ENCODE assay signal across 17 cellular contexts in genomic region chr5:922745-923472, GRCh38. TPM values are rescaled to one million over a fixed set of nuclear protein-coding genes. Genes with fewer than 3 reads are reported as not detected.
DNase-seq lines count a peak whose midpoint lies in the region; ATAC-seq, FAIRE-seq and TF ChIP-seq lines count a peak whose summit lies in the region.
"Had no signal": no experiment of that assay in that cellular context is flagged by ENCODE, and none has a peak within 500 bp of the region (broad histone marks: within the 10 kb centered on the region; RNA-seq: fewer than 3 reads in every experiment).

No MANE protein-coding gene starts in this region.

- no peak for DNase-seq in activated CD8-positive, alpha-beta memory T cell treated with anti-CD3 and anti-CD28 coated beads, Interleukin-2, amount 10 ng/mL, durations not matched to agents 7 days and 5 days
- DNase-seq in activated CD8-positive, alpha-beta memory T cell treated with anti-CD3 and anti-CD28 coated beads, Interleukin-2, amount 50 U/mL, for 48 hours, result no peak
- DNase-seq in mesenteric fat pad (ENCODE audit: low spot score) (peak; percentile 72), urothelium cell line (ENCODE audit: low spot score) (no peak), middle frontal gyrus (ENCODE audit: extremely low spot score, low spot score) (no peak), trophoblast cell (no peak)
- DNase-seq: occipital lobe had no signal

- peak; percentile 67 for FAIRE-seq in urothelium cell line (lab: Jason Lieb, UNC)

- no peak overlapping the region for H2AFZ ChIP-seq in trophoblast cell (ENCODE audit: insufficient read depth, low read length, poor library complexity)

- H3K27me3 Mint-ChIP-seq in activated CD8-positive, alpha-beta memory T cell treated with anti-CD3 and anti-CD28 coated beads, Interleukin-2, amount 10 ng/mL, durations not matched to agents 7 days and 5 days, result peaks cover 26% of the 10 kb centered on the region

- peak; percentile 8 for ATAC-seq in activated CD8-positive, alpha-beta memory T cell treated with anti-CD3 and anti-CD28 coated beads, Interleukin-2, amount 10 ng/mL, durations not matched to agents 7 days and 5 days
- peak; percentile 20 for ATAC-seq in SK-N-SH treated with all-trans-retinoic acid at 6 μM for 48 hours
- ATAC-seq in GM21786 (IDR thresholded peaks at IDR 0.05; ENCODE audit: unreplicated experiment), result no peak

- no peak overlapping the region for H2AK5ac ChIP-seq in trophoblast cell (ENCODE audit: low read length)

- H2BK5ac ChIP-seq in trophoblast cell (ENCODE audit: low read depth, low read length, poor library complexity), result no peak overlapping the region

- no peak overlapping the region for H3K4me3 Mint-ChIP-seq in activated CD8-positive, alpha-beta memory T cell treated with anti-CD3 and anti-CD28 coated beads, Interleukin-2, amount 10 ng/mL, durations not matched to agents 7 days and 5 days
- H3K4me3 Mint-ChIP-seq: activated B cell treated with CpG ODN at 0.5 μM for 24 hours; CD8-positive, alpha-beta T cell; immature natural killer cell; naive B cell had no signal

- no peaks in the 10 kb centered on the region for H3K79me2 ChIP-seq in trophoblast cell (ENCODE audit: control insufficient read depth, insufficient read depth, low read length, poor library complexity)

- H2BK12ac ChIP-seq in trophoblast cell (ENCODE audit: low read length), result no peak overlapping the region

- H3K4me1 Mint-ChIP-seq in activated CD8-positive, alpha-beta memory T cell treated with anti-CD3 and anti-CD28 coated beads, Interleukin-2, amount 10 ng/mL, durations not matched to agents 7 days and 5 days, result peaks cover 12% of the 10 kb centered on the region
- H3K4me1 Mint-ChIP-seq: activated B cell treated with CpG ODN at 0.5 μM for 24 hours had no signal

- H4K12ac ChIP-seq in trophoblast cell (ENCODE audit: low read depth, low read length), result no peak overlapping the region

- H3K14ac ChIP-seq in trophoblast cell (ENCODE audit: low read length), result no peak overlapping the region

- H3K9me3 ChIP-seq in trophoblast cell (ENCODE audit: insufficient read depth, low read depth, low read length), result peaks cover 2% of the 10 kb centered on the region
- H3K9me3 ChIP-seq: transverse colon had no signal

- H3K36me3 ChIP-seq in trophoblast cell (ENCODE audit: control insufficient read depth in 1 of 2, insufficient read depth in 2 of 2, low read length in 2 of 2), result peaks cover 4 to 10% of the 10 kb centered on the region in 2 experiments
- H3K36me3 ChIP-seq: left ventricle myocardium inferior, transverse colon had no signal

- H3K18ac ChIP-seq in trophoblast cell (ENCODE audit: low read length), result no peak overlapping the region

- no peak overlapping the region for H3K4me2 ChIP-seq in trophoblast cell (ENCODE audit: low read length)

- H3K27ac Mint-ChIP-seq in activated CD8-positive, alpha-beta memory T cell treated with anti-CD3 and anti-CD28 coated beads, Interleukin-2, amount 10 ng/mL, durations not matched to agents 7 days and 5 days, result no peak overlapping the region
- H3K27ac Mint-ChIP-seq: activated B cell treated with CpG ODN at 0.5 μM for 24 hours; CD8-positive, alpha-beta T cell had no signal

- peaks cover 2% of the 10 kb centered on the region for H3K79me1 ChIP-seq in trophoblast cell (ENCODE audit: low read length)

- H3K36me3 Mint-ChIP-seq in activated CD8-positive, alpha-beta memory T cell treated with anti-CD3 and anti-CD28 coated beads, Interleukin-2, amount 10 ng/mL, durations not matched to agents 7 days and 5 days, result peaks cover 5% of the 10 kb centered on the region
- H3K36me3 Mint-ChIP-seq: CD8-positive, alpha-beta T cell; immature natural killer cell; naive B cell had no signal

- H3K9ac ChIP-seq in trophoblast cell (ENCODE audit: low read length), result no peak overlapping the region

- no peak overlapping the region for H3K23ac ChIP-seq in trophoblast cell (ENCODE audit: low read length)

- H3K27me3 ChIP-seq in trophoblast cell (ENCODE audit: insufficient read depth, low read length), result peaks cover 11% of the 10 kb centered on the region

- H3K9me3 Mint-ChIP-seq in activated CD8-positive, alpha-beta memory T cell treated with anti-CD3 and anti-CD28 coated beads, Interleukin-2, amount 10 ng/mL, durations not matched to agents 7 days and 5 days (ENCODE audit: low read depth), result no peaks in the 10 kb centered on the region
- H3K9me3 Mint-ChIP-seq: activated B cell treated with CpG ODN at 0.5 μM for 24 hours; CD8-positive, alpha-beta T cell; immature natural killer cell; naive B cell had no signal

- WGBS in trophoblast cell (ENCODE audit: extremely low coverage, insufficient coverage, insufficient read length), result no CpG with 5 or more reads among the region's 12 CpGs

- no peak overlapping the region for H2BK120ac ChIP-seq in trophoblast cell (ENCODE audit: insufficient read depth, low read length, poor library complexity)

- no peak overlapping the region for H3K4ac ChIP-seq in trophoblast cell (ENCODE audit: low read depth, low read length)

- peaks cover 6 to 11% of the 10 kb centered on the region in 2 experiments for H3K4me1 ChIP-seq in trophoblast cell (ENCODE audit: control insufficient read depth in 1 of 2, insufficient read depth in 2 of 2, low read length in 2 of 2)

- H4K8ac ChIP-seq in trophoblast cell (ENCODE audit: low read depth, low read length), result no peak overlapping the region

- H3K4me3 ChIP-seq in trophoblast cell (ENCODE audit: low read depth, low read length), result no peak overlapping the region
- H3K4me3 ChIP-seq: dorsolateral prefrontal cortex, left ventricle myocardium inferior, skin epidermis, transverse colon had no signal

- CTCF ChIA-PET in activated CD8-positive, alpha-beta memory T cell treated with anti-CD3 and anti-CD28 coated beads, Interleukin-2, amount 10 ng/mL, durations not matched to agents 7 days and 5 days (lab: Charles Lee), result interaction anchor here (0.9 to 5.7 kb wide), 10 partner anchors 9 to 722 kb away, joined by 3 to 41 read pairs (median 6); partner anchors contain the start of gene NKD2

- no peak overlapping the region for H3K27ac ChIP-seq in trophoblast cell (ENCODE audit: low read depth, low read length)
- H3K27ac ChIP-seq: dorsolateral prefrontal cortex, left ventricle myocardium inferior, skin epidermis, transverse colon had no signal

- no peak overlapping the region for H4K91ac ChIP-seq in trophoblast cell (ENCODE audit: low read depth, low read length)

TF ChIP-seq in SK-N-SH treated with all-trans-retinoic acid at 6 μM for 48 hours, 23 proteins besides CTCF, POLR2A, EP300 and RAD21 (continues in another document):
- TF ChIP-seq PATZ1 (CRISPR knock-in tag; IDR thresholded peaks at IDR 0.05; ENCODE audit: borderline replicate concordance) (no peak), ZNF70 (CRISPR knock-in tag; IDR thresholded peaks at IDR 0.05) (no peak), ZFP3 (CRISPR knock-in tag; IDR thresholded peaks at IDR 0.05) (no peak), TSHZ2 (CRISPR knock-in tag; IDR thresholded peaks at IDR 0.05) (no peak), SNAI2 (CRISPR knock-in tag; IDR thresholded peaks at IDR 0.05) (no peak), TOX (CRISPR knock-in tag; IDR thresholded peaks at IDR 0.05; ENCODE audit: borderline replicate concordance) (no peak)

RNA-seq across cellular contexts. Expression of gene TRIP13, which starts 30.2 kb away (rescaled TPM):
- 10 to 100 TPM; 33.0 to 38.8 TPM for total RNA-seq in activated CD8-positive, alpha-beta memory T cell treated with anti-CD3 and anti-CD28 coated beads, Interleukin-2, amount 10 ng/mL, durations not matched to agents 7 days and 5 days
- total RNA-seq in mesenteric fat pad, result 1.2 TPM
- polyA plus RNA-seq in trophoblast cell (2013), result 21.5 and 22.0 TPM in 2 replicates

RNA-seq across cellular contexts. Expression of gene BRD9, which starts 30.3 kb away (rescaled TPM):
- 10 to 100 TPM; 58.6 to 64.7 TPM for total RNA-seq in activated CD8-positive, alpha-beta memory T cell treated with anti-CD3 and anti-CD28 coated beads, Interleukin-2, amount 10 ng/mL, durations not matched to agents 7 days and 5 days
- 38.2 TPM for total RNA-seq in mesenteric fat pad
- 22.7 and 23.8 TPM in 2 replicates for polyA plus RNA-seq in trophoblast cell (2013)

Comparison
In these comparisons a context has a peak if more than half of its experiments do, and no peak if none do; other contexts are left out.
1. RNA of gene TRIP13, which starts 30.2 kb away (total RNA-seq): 33.0 to 38.8 TPM in activated CD8-positive, alpha-beta memory T cell treated with anti-CD3 and anti-CD28 coated beads, Interleukin-2, amount 10 ng/mL, durations not matched to agents 7 days and 5 days; 1.2 TPM in mesenteric fat pad (single experiment); every median in the first group is over 10 times any median in the second.